Comparison of ENCODE assay signal across 1 cellular context in the genomic region with DNA sequence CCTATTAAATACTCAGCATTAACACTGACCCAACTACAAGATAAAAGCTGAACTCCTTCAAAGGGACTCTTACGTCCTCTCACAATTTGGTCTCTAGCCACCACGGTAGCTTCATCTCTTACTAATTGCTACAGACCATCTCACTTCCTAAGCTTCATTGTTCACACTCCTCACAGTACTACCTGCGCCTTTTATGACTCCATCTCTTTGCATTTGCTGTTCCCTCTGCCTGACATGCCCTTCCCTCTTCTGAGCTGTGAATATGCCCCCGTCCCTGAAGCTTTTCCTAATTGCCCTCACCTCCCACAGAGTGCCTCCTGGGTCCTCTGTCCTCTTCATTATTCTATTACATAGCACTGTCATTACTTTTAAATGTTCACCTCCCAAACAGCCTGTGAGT.
TF ChIP-seq lines count a peak whose summit lies in the region.

No MANE protein-coding gene starts in this region.

TF ChIP-seq in HEK293, 187 proteins besides CTCF, POLR2A, EP300 and RAD21 (continued from another document):
- TF ChIP-seq, protein P1, sequence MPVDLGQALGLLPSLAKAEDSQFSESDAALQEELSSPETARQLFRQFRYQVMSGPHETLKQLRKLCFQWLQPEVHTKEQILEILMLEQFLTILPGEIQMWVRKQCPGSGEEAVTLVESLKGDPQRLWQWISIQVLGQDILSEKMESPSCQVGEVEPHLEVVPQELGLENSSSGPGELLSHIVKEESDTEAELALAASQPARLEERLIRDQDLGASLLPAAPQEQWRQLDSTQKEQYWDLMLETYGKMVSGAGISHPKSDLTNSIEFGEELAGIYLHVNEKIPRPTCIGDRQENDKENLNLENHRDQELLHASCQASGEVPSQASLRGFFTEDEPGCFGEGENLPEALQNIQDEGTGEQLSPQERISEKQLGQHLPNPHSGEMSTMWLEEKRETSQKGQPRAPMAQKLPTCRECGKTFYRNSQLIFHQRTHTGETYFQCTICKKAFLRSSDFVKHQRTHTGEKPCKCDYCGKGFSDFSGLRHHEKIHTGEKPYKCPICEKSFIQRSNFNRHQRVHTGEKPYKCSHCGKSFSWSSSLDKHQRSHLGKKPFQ (tag by site-specific recombination; IDR thresholded peaks at IDR 0.05): peak; percentile 54; the same call in 1 of the 2 replicates
- TF ChIP-seq ZNF670 (tag by site-specific recombination; IDR thresholded peaks at IDR 0.05; ENCODE audit: low read depth): no peak
- TF ChIP-seq ZIC2 (tag by site-specific recombination; IDR thresholded peaks at IDR 0.05): 0 out of 2 replicates have a peak, but pooled peaks have one; percentile 17
